In the genomic region with DNA sequence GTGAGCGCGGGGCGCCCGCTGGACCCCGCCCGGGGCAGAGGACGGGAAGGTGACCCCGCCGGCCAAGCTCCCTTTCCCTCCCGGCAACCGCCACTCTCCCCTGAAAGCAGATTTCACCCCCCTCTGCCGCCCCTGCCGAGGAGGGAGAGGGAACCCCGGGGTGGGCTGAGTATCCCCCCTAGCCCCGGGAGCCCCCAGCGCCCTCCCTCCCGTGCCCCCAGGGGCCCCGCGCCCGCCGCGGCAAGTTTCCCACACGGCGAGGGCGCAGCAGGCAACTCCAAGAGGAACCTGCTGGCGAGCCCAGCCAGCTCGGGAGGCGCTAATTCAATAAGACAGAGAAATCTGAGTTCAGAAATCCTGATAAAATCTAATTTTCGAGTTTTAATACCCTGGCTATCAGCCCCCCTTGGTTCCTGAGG, we compare ENCODE assay signal across 10 cellular contexts. TPM values are rescaled to one million over a fixed set of nuclear protein-coding genes. Genes with fewer than 3 reads are reported as not detected.
A peak's percentile ranks its signal among the peaks of the same experiment; 100 is the strongest.
DNase-seq lines count a peak whose midpoint lies in the region; ATAC-seq and TF ChIP-seq lines count a peak whose summit lies in the region.
"Had no signal": no experiment of that assay in that cellular context is flagged by ENCODE, and none has a peak within 500 bp of the region (broad histone marks: within the 10 kb centered on the region; RNA-seq: fewer than 3 reads in every experiment).

No MANE protein-coding gene starts in this region.

- POLR2A ChIA-PET in activated naive CD8-positive, alpha-beta T cell treated with anti-CD3 and anti-CD28 coated beads, Interleukin-2, amount 10 ng/mL, durations not matched to agents 7 days and 5 days (lab: Charles Lee): interaction anchor here (1.0 kb wide), 1 partner anchor 78 kb away, joined by 3 read pairs; no protein-coding TSS in a partner anchor

- intact Hi-C loops in vagina (cut with DNase I): no loop called here

- no peak overlapping the region for H3K27ac Mint-ChIP-seq in activated naive CD8-positive, alpha-beta T cell treated with anti-CD3 and anti-CD28 coated beads, Interleukin-2, amount 10 ng/mL, durations not matched to agents 7 days and 5 days
- H3K27ac Mint-ChIP-seq in activated naive CD8-positive, alpha-beta T cell treated with anti-CD3 and anti-CD28 coated beads for 36 hours: no peak overlapping the region
- peak overlapping the region; percentile 7 to 95 (median 40) for H3K27ac Mint-ChIP-seq in brain
- H3K27ac Mint-ChIP-seq in stimulated activated naive B cell treated with anti-CD40 and anti-IgM and Interleukin-4, amounts not matched to agents 10 μg/mL and 1 μg/mL and 100 μg/mL, for 72 hours: no peak overlapping the region

- no peaks in the 10 kb centered on the region for H3K9me3 Mint-ChIP-seq in activated naive CD8-positive, alpha-beta T cell treated with anti-CD3 and anti-CD28 coated beads, Interleukin-2, amount 10 ng/mL, durations not matched to agents 7 days and 5 days
- no peaks in the 10 kb centered on the region for H3K9me3 Mint-ChIP-seq in activated naive CD8-positive, alpha-beta T cell treated with anti-CD3 and anti-CD28 coated beads for 36 hours
- peaks cover 0 to 3% (median 0%) of the 10 kb centered on the region in 5 experiments for H3K9me3 Mint-ChIP-seq in brain
- H3K9me3 Mint-ChIP-seq in stimulated activated naive B cell treated with anti-CD40 and anti-IgM and Interleukin-4, amounts not matched to agents 10 μg/mL and 1 μg/mL and 100 μg/mL, for 72 hours: no peaks in the 10 kb centered on the region

- H3K4me3 ChIP-seq in lung: peak overlapping the region; percentile 64
- H3K4me3 ChIP-seq in vagina: peak overlapping the region; percentile 55 to 83

- no peak for ATAC-seq in activated naive CD8-positive, alpha-beta T cell treated with anti-CD3 and anti-CD28 coated beads, Interleukin-2, amount 10 ng/mL, durations not matched to agents 7 days and 5 days (ENCODE audit: low read depth)
- no peak for ATAC-seq in lung (ENCODE audit: insufficient read depth, low FRiP score)
- no peak for ATAC-seq in stimulated activated naive B cell treated with anti-CD40 and anti-IgM and Interleukin-4, amounts not matched to agents 10 μg/mL and 1 μg/mL and 100 μg/mL, for 72 hours (replicated peaks)

- no peak overlapping the region for H3K27ac ChIP-seq in lung (ENCODE audit: low read depth in 1 of 2, low read length in 1 of 2)
- H3K27ac ChIP-seq in vagina: no peak overlapping the region

- no peak for TF ChIP-seq POLR2A in vagina (IDR thresholded peaks at IDR 0.05)
- TF ChIP-seq POLR2A in erythroblast (IDR thresholded peaks at IDR 0.05; ENCODE audit: low read length): no peak

- 0% methylated on average over 24 to 29 of the region's 29 CpGs for WGBS in lung, 2 donors

- TF ChIP-seq CTCF in brain (conservative IDR thresholded peaks at IDR 0.05) (no peak), lung (IDR thresholded peaks at IDR 0.05; ENCODE audit: control extremely low read depth, extremely low read depth) (no peak), vagina (IDR thresholded peaks at IDR 0.05) (no peak)

- H3K36me3 ChIP-seq in lung (ENCODE audit: control insufficient read depth in 2 of 2, insufficient read depth in 2 of 2, low read length in 2 of 2) (no peaks in the 10 kb centered on the region), vagina (no peaks in the 10 kb centered on the region)

- peak; percentile 44 for DNase-seq in activated naive CD8-positive, alpha-beta T cell treated with anti-CD3 and anti-CD28 coated beads, Interleukin-2, amount 10 ng/mL, durations not matched to agents 7 days and 5 days
- no peak for DNase-seq in activated naive CD8-positive, alpha-beta T cell treated with anti-CD3 and anti-CD28 coated beads for 36 hours
- no peak for DNase-seq in lung (ENCODE audit: low spot score)
- no peak for DNase-seq in vagina (ENCODE audit: extremely low spot score in 2 of 2)
- no peak for DNase-seq in cerebellar nuclear complex (lab: John Stamatoyannopoulos, UW)
- DNase-seq in erythroblast (lab: John Stamatoyannopoulos, UW): no peak
- no peak for DNase-seq in stimulated activated naive B cell treated with anti-CD40 and anti-IgM and Interleukin-4, amounts not matched to agents 10 μg/mL and 1 μg/mL and 100 μg/mL, for 72 hours
- DNase-seq: DMS79 treated with DMSO at 0.1 percent for 48 hours, NCI-H1092 had no signal

- H3K4me1 ChIP-seq in lung (ENCODE audit: control insufficient read depth in 2 of 2, insufficient read depth in 2 of 2, low read length in 2 of 2) (peaks cover 7 to 8% of the 10 kb centered on the region in 2 donors), vagina (peaks cover 47% of the 10 kb centered on the region)

- H3K36me3 Mint-ChIP-seq in activated naive CD8-positive, alpha-beta T cell treated with anti-CD3 and anti-CD28 coated beads, Interleukin-2, amount 10 ng/mL, durations not matched to agents 7 days and 5 days: peaks cover 4% of the 10 kb centered on the region
- H3K36me3 Mint-ChIP-seq in activated naive CD8-positive, alpha-beta T cell treated with anti-CD3 and anti-CD28 coated beads for 36 hours: peaks cover 1% of the 10 kb centered on the region
- no peaks in the 10 kb centered on the region for H3K36me3 Mint-ChIP-seq in brain
- peaks cover 0 to 4% of the 10 kb centered on the region in 2 donors for H3K36me3 Mint-ChIP-seq in stimulated activated naive B cell treated with anti-CD40 and anti-IgM and Interleukin-4, amounts not matched to agents 10 μg/mL and 1 μg/mL and 100 μg/mL, for 72 hours

- H3K4me3 Mint-ChIP-seq in activated naive CD8-positive, alpha-beta T cell treated with anti-CD3 and anti-CD28 coated beads, Interleukin-2, amount 10 ng/mL, durations not matched to agents 7 days and 5 days: no peak overlapping the region
- no peak overlapping the region for H3K4me3 Mint-ChIP-seq in activated naive CD8-positive, alpha-beta T cell treated with anti-CD3 and anti-CD28 coated beads for 36 hours
- peak overlapping the region; percentile 73 to 93 (median 82) for H3K4me3 Mint-ChIP-seq in brain
- H3K4me3 Mint-ChIP-seq in stimulated activated naive B cell treated with anti-CD40 and anti-IgM and Interleukin-4, amounts not matched to agents 10 μg/mL and 1 μg/mL and 100 μg/mL, for 72 hours: peak overlapping the region in 1 of 2 donors; percentile 43

- H3K9me3 ChIP-seq in lung (ENCODE audit: control insufficient read depth in 2 of 2, insufficient read depth in 1 of 2, low read length in 1 of 2) (no peaks in the 10 kb centered on the region), vagina (no peaks in the 10 kb centered on the region)

- H3K4me1 Mint-ChIP-seq in activated naive CD8-positive, alpha-beta T cell treated with anti-CD3 and anti-CD28 coated beads, Interleukin-2, amount 10 ng/mL, durations not matched to agents 7 days and 5 days: peaks cover 9% of the 10 kb centered on the region
- H3K4me1 Mint-ChIP-seq in activated naive CD8-positive, alpha-beta T cell treated with anti-CD3 and anti-CD28 coated beads for 36 hours: peaks cover 6% of the 10 kb centered on the region
- peaks cover 66% of the 10 kb centered on the region for H3K4me1 Mint-ChIP-seq in brain
- peaks cover 10 to 22% of the 10 kb centered on the region in 2 donors for H3K4me1 Mint-ChIP-seq in stimulated activated naive B cell treated with anti-CD40 and anti-IgM and Interleukin-4, amounts not matched to agents 10 μg/mL and 1 μg/mL and 100 μg/mL, for 72 hours

- peaks cover 49% of the 10 kb centered on the region for H3K27me3 Mint-ChIP-seq in activated naive CD8-positive, alpha-beta T cell treated with anti-CD3 and anti-CD28 coated beads, Interleukin-2, amount 10 ng/mL, durations not matched to agents 7 days and 5 days
- H3K27me3 Mint-ChIP-seq in activated naive CD8-positive, alpha-beta T cell treated with anti-CD3 and anti-CD28 coated beads for 36 hours: peaks cover 55% of the 10 kb centered on the region
- peaks cover 70% of the 10 kb centered on the region for H3K27me3 Mint-ChIP-seq in brain
- H3K27me3 Mint-ChIP-seq in stimulated activated naive B cell treated with anti-CD40 and anti-IgM and Interleukin-4, amounts not matched to agents 10 μg/mL and 1 μg/mL and 100 μg/mL, for 72 hours: peaks cover 67 to 71% of the 10 kb centered on the region in 2 donors

- H3K27me3 ChIP-seq in lung (ENCODE audit: control insufficient read depth, insufficient read depth) (no peaks in the 10 kb centered on the region), vagina (peaks cover 5% of the 10 kb centered on the region)

RNA-seq across cellular contexts. Expression of gene NTNG2, which starts 1.6 kb away (rescaled TPM):
- 10 to 100 TPM; 10.9 to 15.6 TPM for total RNA-seq in activated naive CD8-positive, alpha-beta T cell treated with anti-CD3 and anti-CD28 coated beads, Interleukin-2, amount 10 ng/mL, durations not matched to agents 7 days and 5 days
- 1 to 10 TPM; 1.2 to 1.6 TPM for total RNA-seq in activated naive CD8-positive, alpha-beta T cell treated with anti-CD3 and anti-CD28 coated beads for 36 hours
- polyA plus RNA-seq in brain (ENCODE audit: insufficient read depth, low read depth, low replicate concordance) (8.9 TPM), lung (1 to 10 TPM; 2.2 to 2.8 TPM)
- total RNA-seq in lung (1 to 10 TPM; 2.2 to 4.4 TPM), vagina (0.98 TPM)

Comparison
In these comparisons a context has a peak if more than half of its experiments do, and no peak if none do; other contexts are left out.
1. H3K27ac Mint-ChIP-seq: peak in brain (5 of 5); none in activated naive CD8-positive, alpha-beta T cell treated with anti-CD3 and anti-CD28 coated beads, Interleukin-2, amount 10 ng/mL, durations not matched to agents 7 days and 5 days (single experiment), activated naive CD8-positive, alpha-beta T cell treated with anti-CD3 and anti-CD28 coated beads for 36 hours (single experiment) and stimulated activated naive B cell treated with anti-CD40 and anti-IgM and Interleukin-4, amounts not matched to agents 10 μg/mL and 1 μg/mL and 100 μg/mL, for 72 hours (single experiment).
2. H3K4me3 Mint-ChIP-seq: peak in brain (5 of 5); none in activated naive CD8-positive, alpha-beta T cell treated with anti-CD3 and anti-CD28 coated beads, Interleukin-2, amount 10 ng/mL, durations not matched to agents 7 days and 5 days (single experiment) and activated naive CD8-positive, alpha-beta T cell treated with anti-CD3 and anti-CD28 coated beads for 36 hours (single experiment).